Comparison of ENCODE assay signal across 8 cellular contexts in the genomic region with DNA sequence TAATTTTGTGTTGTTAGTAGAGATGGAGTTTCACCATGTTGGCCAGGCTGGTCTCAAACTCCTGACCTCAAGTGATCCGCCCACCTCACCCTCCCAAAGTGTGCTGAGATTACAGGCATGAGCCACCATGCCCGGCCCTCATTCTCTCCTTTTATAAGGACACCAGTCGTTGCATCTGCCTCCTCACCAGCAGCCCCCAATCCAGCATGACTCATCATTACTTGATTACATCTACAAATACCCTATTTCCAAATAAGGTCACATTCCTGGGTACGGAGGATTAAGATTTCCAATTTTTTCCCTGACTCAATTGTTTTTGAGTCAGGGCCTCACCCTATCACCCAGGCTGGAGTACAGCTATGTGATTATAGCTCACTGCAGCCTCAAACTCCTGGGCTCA. TPM values are rescaled to one million over a fixed set of nuclear protein-coding genes. Genes with fewer than 3 reads are reported as not detected.
A peak's percentile ranks its signal among the peaks of the same experiment; 100 is the strongest.
DNase-seq lines count a peak whose midpoint lies in the region; TF ChIP-seq lines count a peak whose summit lies in the region.
"Not testable (repeated sequence)": the region's sequence is repeated elsewhere in the genome, so short reads cannot be mapped to it uniquely, and the experiment has no call there.
"Had no signal": no experiment of that assay in that cellular context is flagged by ENCODE, and none has a peak within 500 bp of the region (broad histone marks: within the 10 kb centered on the region; RNA-seq: fewer than 3 reads in every experiment).

No MANE protein-coding gene starts in this region.

- not testable (repeated sequence) for H3K9ac ChIP-seq in fibroblast of lung (ENCODE audit: insufficient read depth, low read length); mesenchymal stem cell (ENCODE audit: low read length)

- not testable (repeated sequence) for H3K9me3 ChIP-seq in BE2C; MG63; SJSA1 (replicated peaks); fibroblast of lung (ENCODE audit: control insufficient read depth, insufficient read depth, low read depth, low read length); mesenchymal stem cell (ENCODE audit: control insufficient read depth, low read length)

- H3K27me3 ChIP-seq in BE2C; MG63; SJSA1 (replicated peaks); fibroblast of lung (ENCODE audit: control insufficient read depth, insufficient read depth, low read length); mesenchymal stem cell (ENCODE audit: control insufficient read depth in 1 of 2, insufficient read depth in 1 of 2, low read length in 2 of 2): not testable (repeated sequence)

- not testable (repeated sequence) for H3K79me1 ChIP-seq in mesenchymal stem cell (replicated peaks; ENCODE audit: low read length, poor library complexity, severe bottlenecking)

- not testable (repeated sequence) for H4K8ac ChIP-seq in mesenchymal stem cell (ENCODE audit: low read length)

- not testable (repeated sequence) for H4K20me1 ChIP-seq in fibroblast of lung (ENCODE audit: control insufficient read depth, extremely low read depth, insufficient read depth, low read length)

- H3K4ac ChIP-seq in mesenchymal stem cell (ENCODE audit: low read depth in 1 of 2, low read length in 2 of 2) = not testable (repeated sequence)

- not testable (repeated sequence) for H3K14ac ChIP-seq in mesenchymal stem cell (ENCODE audit: low read length in 2 of 2)

- H2BK120ac ChIP-seq in mesenchymal stem cell (ENCODE audit: low read depth, low read length) = not testable (repeated sequence)

- H2AFZ ChIP-seq in fibroblast of lung (ENCODE audit: low read length); mesenchymal stem cell (ENCODE audit: low read depth, low read length): not testable (repeated sequence)

- H3K79me2 ChIP-seq in fibroblast of lung (ENCODE audit: control insufficient read depth, insufficient read depth, low read length) = not testable (repeated sequence)

- DNase-seq in BE2C = peak; percentile 54
- peak; percentile 84 for DNase-seq in HCEC 1CT
- peak; percentile 43 for DNase-seq in MG63
- DNase-seq in SJSA1 (ENCODE audit: low read depth in 1 of 2, low spot score in 2 of 2) = peak; percentile 53 to 76
- peak; percentile 23 for DNase-seq in astrocyte of the hippocampus (ENCODE audit: low read depth, low spot score)
- peak; percentile 66 to 69 for DNase-seq in fibroblast of lung (ENCODE audit: low read depth in 2 of 2)
- peak; percentile 49 for DNase-seq in mesenchymal stem cell

- peak overlapping the region; percentile 19; the same call in 1 of the 2 replicates for H3K27ac ChIP-seq in SJSA1
- H3K27ac ChIP-seq in fibroblast of lung (ENCODE audit: insufficient read depth, low read length); mesenchymal stem cell (ENCODE audit: low read length, poor library complexity, severe bottlenecking): not testable (repeated sequence)

- not testable (repeated sequence) for H3K4me3 ChIP-seq in BE2C (ENCODE audit: low read depth, low read length); MG63; SJSA1; fibroblast of lung (replicated peaks in 1 of 4; ENCODE audit: control extremely low read depth in 1 of 4, insufficient read depth in 1 of 4, low read depth in 3 of 4, low read length in 4 of 4); mesenchymal stem cell (ENCODE audit: insufficient read depth in 1 of 2, low read depth in 1 of 2, low read length in 2 of 2)

- H2AK5ac ChIP-seq in mesenchymal stem cell (ENCODE audit: low read length, severe bottlenecking) = not testable (repeated sequence)

- H3K36me3 ChIP-seq in BE2C; MG63; SJSA1; fibroblast of lung (ENCODE audit: control insufficient read depth, insufficient read depth, low read length); mesenchymal stem cell (ENCODE audit: control insufficient read depth in 1 of 2, insufficient read depth in 2 of 2, low read depth in 1 of 2, low read length in 2 of 2): not testable (repeated sequence)

- H3K4me2 ChIP-seq in fibroblast of lung (ENCODE audit: extremely low read depth, insufficient read depth, low read length); mesenchymal stem cell (ENCODE audit: low read length, poor library complexity, severe bottlenecking): not testable (repeated sequence)

- H3K4me1 ChIP-seq in BE2C = peaks cover 20% of the 10 kb centered on the region
- H3K4me1 ChIP-seq in SJSA1 (replicated peaks); fibroblast of lung (ENCODE audit: control insufficient read depth, extremely low read depth, insufficient read depth, low read length); mesenchymal stem cell (ENCODE audit: control insufficient read depth, insufficient read depth, low read depth, low read length): not testable (repeated sequence)

- 39% methylated on average over 4 of the region's 4 CpGs for WGBS in mesenchymal stem cell

- H3K23ac ChIP-seq in mesenchymal stem cell (ENCODE audit: low read length in 2 of 2) = not testable (repeated sequence)

- not testable (repeated sequence) for H4K91ac ChIP-seq in mesenchymal stem cell (ENCODE audit: low read length)

- not testable (repeated sequence) for H3K18ac ChIP-seq in mesenchymal stem cell (ENCODE audit: low read depth in 1 of 2, low read length in 2 of 2)

- H2BK5ac ChIP-seq in mesenchymal stem cell (ENCODE audit: low read depth, low read length, poor library complexity, severe bottlenecking) = not testable (repeated sequence)

- not testable (repeated sequence) for H2BK15ac ChIP-seq in mesenchymal stem cell (ENCODE audit: low read depth, poor library complexity, severe bottlenecking)

- TF ChIP-seq CTCF in BE2C (IDR thresholded peaks at IDR 0.05; ENCODE audit: low read depth, low read length); fibroblast of lung (conservative IDR thresholded peaks at IDR 0.05 in 1 of 2, IDR thresholded peaks at IDR 0.05 in 1 of 2; ENCODE audit: low read depth in 1 of 2, low read length in 2 of 2): not testable (repeated sequence)

- not testable (repeated sequence) for H2BK12ac ChIP-seq in mesenchymal stem cell (ENCODE audit: low read length in 2 of 2)

RNA-seq across cellular contexts. Expression of a gene that starts 49.8 kb away (rescaled TPM):
- polyA plus RNA-seq in BE2C (2012; ENCODE audit: insufficient read depth, insufficient read length, low read depth) = not detected
- total RNA-seq in MG63 (2014; rRNA removed; shearing (Covaris generic); ENCODE audit: low replicate concordance) = not detected in 2 replicates
- not detected in 2 replicates for total RNA-seq in SJSA1 (2014; rRNA removed; shearing (Covaris generic))
- total RNA-seq in fibroblast of lung = not detected in 2 replicates
- not detected in 2 replicates for polyA plus RNA-seq in fibroblast of lung
- not detected in 2 replicates for polyA plus RNA-seq in fibroblast of lung (2012)
- not detected in 2 replicates for polyA minus RNA-seq in fibroblast of lung (ENCODE audit: low replicate concordance)
- polyA plus RNA-seq in mesenchymal stem cell (2013, experiment 1 of 2) = not detected
- not detected for polyA plus RNA-seq in mesenchymal stem cell (2013, experiment 2 of 2)
- total RNA-seq: H9 had no signal

Comparison
In these comparisons a context has a peak if more than half of its experiments do, and no peak if none do; other contexts are left out.
1. DNase-seq: peak in every context shown above with its lines; median percentile 84 in HCEC 1CT; 68 in fibroblast of lung; 64 in SJSA1; 54 in BE2C; 49 in mesenchymal stem cell; 43 in MG63; 23 in astrocyte of the hippocampus.